ENCODE assay signal across 15 cellular contexts in genomic region chr1:6960291-6960758, GRCh38.
DNase-seq lines count a peak whose midpoint lies in the region; ATAC-seq and TF ChIP-seq lines count a peak whose summit lies in the region.
"Had no signal": no experiment of that assay in that cellular context is flagged by ENCODE, and none has a peak within 500 bp of the region (broad histone marks: within the 10 kb centered on the region; RNA-seq: fewer than 3 reads in every experiment).

No MANE protein-coding gene starts in this region.

- TF ChIP-seq POLR2A in lower leg skin (IDR thresholded peaks at IDR 0.05) = no peak

- peak overlapping the region; percentile 57 for H3K4me3 Mint-ChIP-seq in nephron progenitor cell
- H3K4me3 Mint-ChIP-seq: activated T-helper 17 cell treated with anti-CD3 and anti-CD28 coated beads, Interleukin-2, amount 50 U/mL, for 72 hours had no signal

- DNase-seq in DMS79 (lab: John Stamatoyannopoulos, UW) (peak; percentile 52), NCI-H2196 (lab: John Stamatoyannopoulos, UW; ENCODE audit: unreplicated experiment) (peak; percentile 10), ecto neural progenitor cell (ENCODE audit: low spot score) (peak; percentile 47), nephron progenitor cell (peak; percentile 52), Ammon's horn (ENCODE audit: low spot score) (no peak), lower leg skin (ENCODE audit: low spot score in 2 of 2) (no peak)
- DNase-seq in activated naive CD4-positive, alpha-beta T cell treated with Interleukin-2 at 50 U/mL for 16 hours = no peak
- DNase-seq: COR-L47; effector CD4-positive, alpha-beta T cell; H9; NCI-H2227 treated with DMSO at 0.1 percent for 48 hours; stimulated activated CD8-positive, alpha-beta memory T cell treated with anti-CD3 and anti-CD28 coated beads, Interleukin-4, amount 100 ng/mL, for 48 hours had no signal

- no peak for ATAC-seq in GM18861 (IDR thresholded peaks at IDR 0.05; ENCODE audit: unreplicated experiment)
- ATAC-seq: activated T-helper 17 cell treated with anti-CD3 and anti-CD28 coated beads, Interleukin-2, amount 50 U/mL, for 72 hours; sciatic nerve had no signal

- TF ChIP-seq CTCF in nephron progenitor cell (IDR thresholded peaks at IDR 0.05) (no peak), lower leg skin (IDR thresholded peaks at IDR 0.05) (no peak)

- H3K27me3 Mint-ChIP-seq in nephron progenitor cell (ENCODE audit: low read depth, poor library complexity) = peaks cover 2% of the 10 kb centered on the region

- H3K4me3 ChIP-seq in lower leg skin (ENCODE audit: low read depth, poor library complexity, severe bottlenecking) = no peak overlapping the region

- no peaks in the 10 kb centered on the region for H3K36me3 Mint-ChIP-seq in nephron progenitor cell (ENCODE audit: low read depth)

- intact Hi-C loops in lower leg skin (cut with DNase I; ENCODE audit: low total_unique reads) = no loop called here

- no peaks in the 10 kb centered on the region for H3K9me3 Mint-ChIP-seq in nephron progenitor cell
- H3K9me3 Mint-ChIP-seq: activated T-helper 17 cell treated with anti-CD3 and anti-CD28 coated beads, Interleukin-2, amount 50 U/mL, for 72 hours; H9 had no signal

- WGBS in lower leg skin, 2 donors = 28 to 34% methylated on average over 12 of the region's 12 CpGs

- peaks cover 89% of the 10 kb centered on the region for H3K4me1 Mint-ChIP-seq in nephron progenitor cell

- peak overlapping the region; percentile 90 for H3K27ac Mint-ChIP-seq in nephron progenitor cell
- H3K27ac Mint-ChIP-seq: activated T-helper 17 cell treated with anti-CD3 and anti-CD28 coated beads, Interleukin-2, amount 50 U/mL, for 72 hours had no signal

Comparison
In these comparisons a context has a peak if more than half of its experiments do, and no peak if none do; other contexts are left out.
1. DNase-seq: peak in DMS79 (single experiment), NCI-H2196 (single experiment), ecto neural progenitor cell (single experiment) and nephron progenitor cell (single experiment); none in Ammon's horn (single experiment), activated naive CD4-positive, alpha-beta T cell treated with Interleukin-2 at 50 U/mL for 16 hours (single experiment) and lower leg skin (0 of 2).